In the genomic region with DNA sequence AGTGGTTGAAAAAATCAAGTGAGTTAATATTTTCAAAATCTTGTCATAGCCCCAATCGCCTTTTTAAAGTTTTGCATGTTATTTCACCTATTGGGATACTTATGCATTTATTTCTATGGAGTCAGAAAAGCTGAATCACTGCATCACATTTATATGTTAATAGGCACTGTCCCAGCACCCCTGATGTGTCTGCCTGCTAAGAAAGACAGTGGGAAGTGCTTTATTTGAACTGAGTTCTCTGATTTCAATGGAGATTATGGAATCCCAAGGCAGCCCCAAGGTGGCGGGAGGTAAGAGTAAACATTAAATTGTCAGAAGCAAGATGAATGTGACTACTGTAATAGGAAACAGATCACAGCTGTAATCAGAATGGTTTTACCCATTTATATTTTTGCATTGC, we compare ENCODE assay signal across 1 cellular context.
A peak's percentile ranks its signal among the peaks of the same experiment; 100 is the strongest.
TF ChIP-seq lines count a peak whose summit lies in the region.

No MANE protein-coding gene starts in this region.

TF ChIP-seq in H1, 55 proteins besides CTCF, POLR2A, EP300 and RAD21 (continued from another document):
- TF ChIP-seq HDAC2 (IDR thresholded peaks at IDR 0.05; ENCODE audit: borderline replicate concordance in 1 of 2, low read depth in 2 of 2, low read length in 2 of 2) = peak in 1 of 2 experiments; percentile 60; a peak in 1 of 4 replicates
- TF ChIP-seq EGR1 (IDR thresholded peaks at IDR 0.05; ENCODE audit: borderline replicate concordance, low read depth, low read length) = no peak
- peak; percentile 32; the same call in 1 of the 2 replicates for TF ChIP-seq BACH1 (IDR thresholded peaks at IDR 0.05; ENCODE audit: low read length)
